In genomic region chr7:81514546-81514945, GRCh38 we compare ENCODE assay signal across 18 cellular contexts.
DNase-seq lines count a peak whose midpoint lies in the region; ATAC-seq, FAIRE-seq and TF ChIP-seq lines count a peak whose summit lies in the region.
"Had no signal": no experiment of that assay in that cellular context is flagged by ENCODE, and none has a peak within 500 bp of the region (broad histone marks: within the 10 kb centered on the region; RNA-seq: fewer than 3 reads in every experiment).

No MANE protein-coding gene starts in this region.

- H2AK5ac ChIP-seq in IMR-90 (ENCODE audit: low read depth, low read length), result no peak overlapping the region

- POLR2A ChIA-PET in IMR-90 (lab: Charles Lee; ENCODE audit: unreplicated experiment), result no interaction called here

- H3K9me3 ChIP-seq in IMR-90 (ENCODE audit: control insufficient read depth, insufficient read depth, low read length), result no peaks in the 10 kb centered on the region; the same call in 1 of the 2 replicates
- H3K9me3 ChIP-seq: BE2C, HAP-1 had no signal

- H3K23ac ChIP-seq in IMR-90 (ENCODE audit: low read depth, low read length), result peak overlapping the region; percentile 19; the same call in 1 of the 2 replicates

- dilution Hi-C loops in IMR-90 (cut with HindIII; ENCODE audit: low sequenced_read_pairs, unreplicated experiment), result no loop called here

- no peak overlapping the region for H3K4me2 ChIP-seq in IMR-90 (ENCODE audit: low read depth, low read length)

- H3K18ac ChIP-seq in IMR-90 (ENCODE audit: low read depth, low read length), result peak overlapping the region; percentile 99; the same call in 1 of the 2 replicates

- H3K4me3 ChIP-seq in IMR-90 (ENCODE audit: insufficient read depth, low read depth, low read length), result no peak overlapping the region
- H3K4me3 ChIP-seq: GM12878, HAP-1 had no signal

- no peak overlapping the region for H2AK9ac ChIP-seq in IMR-90 (replicated peaks; ENCODE audit: low read depth, low read length, poor library complexity)

- intact Hi-C loops in IMR-90 (cut with micrococcal nuclease), result no loop called here

- no peaks in the 10 kb centered on the region for H3K27me3 ChIP-seq in IMR-90 (ENCODE audit: control insufficient read depth, insufficient read depth, low read length)
- H3K27me3 ChIP-seq: BE2C had no signal

- no peak for FAIRE-seq in HTR-8/SVneo (lab: Jason Lieb, UNC)
- FAIRE-seq: A204.1, GM12878 had no signal

- TF ChIP-seq CTCF in IMR-90 (conservative IDR thresholded peaks at IDR 0.05; ENCODE audit: low read depth, low read length), result no peak

- peak overlapping the region; percentile 73; the same call in 1 of the 2 replicates for H3K14ac ChIP-seq in IMR-90 (replicated peaks; ENCODE audit: low read depth, low read length)

- DNase-seq in IMR-90, result peak; percentile 31
- peak; percentile 50 for DNase-seq in RKO (ENCODE audit: low spot score)
- peak; percentile 68 for DNase-seq in iris pigment epithelial cell (ENCODE audit: low read depth)
- DNase-seq in NCI-H1092 treated with DMSO at 0.1 percent for 48 hours (lab: John Stamatoyannopoulos, UW), result no peak
- DNase-seq in HTR-8/SVneo (ENCODE audit: insufficient read length, low spot score), result no peak
- DNase-seq in C1 segment of cervical spinal cord (lab: John Stamatoyannopoulos, UW), result no peak
- DNase-seq: ACHN; BE2C; Calu3; CD8-positive, alpha-beta T cell; DMS79 treated with DMSO at 0.1 percent for 48 hours; EL; KBM-7 had no signal

- peak; percentile 78 for ATAC-seq in IMR-90 (ENCODE audit: low read depth)
- ATAC-seq in HG03565 (IDR thresholded peaks at IDR 0.05; ENCODE audit: unreplicated experiment), result no peak
- ATAC-seq: CD8-positive, alpha-beta T cell; GM12878 had no signal

- H2BK20ac ChIP-seq in IMR-90 (ENCODE audit: low read depth, low read length), result peak overlapping the region; percentile 67

- H3K79me1 ChIP-seq in IMR-90 (ENCODE audit: low read depth in 1 of 2, low read length in 2 of 2), result no peaks in the 10 kb centered on the region

- H4K20me1 ChIP-seq in IMR-90 (ENCODE audit: insufficient read depth, low read length), result no peaks in the 10 kb centered on the region

- no CpG with 5 or more reads among the region's 3 CpGs for WGBS in IMR-90 (ENCODE audit: extremely low coverage in 2 of 2, insufficient read length in 1 of 2), 2 experiments

- H3K56ac ChIP-seq in IMR-90 (ENCODE audit: extremely low read depth, insufficient read depth, low read length), result no peak overlapping the region

- TF ChIP-seq RAD21 in IMR-90 (IDR thresholded peaks at IDR 0.05; ENCODE audit: low read length), result no peak

- peak overlapping the region; percentile 91 for H2BK5ac ChIP-seq in IMR-90 (ENCODE audit: low read depth, low read length, poor library complexity, severe bottlenecking)

- no peak overlapping the region; the same call in 2 of the 3 replicates for H2BK15ac ChIP-seq in IMR-90 (ENCODE audit: low read depth, low read length)

- no TSS peak for BruUV-seq in IMR-90 (replicated peaks; lab: Mats Ljungman, UMichigan)

- no peak for TF ChIP-seq POLR2A in IMR-90 (IDR thresholded peaks at IDR 0.05; ENCODE audit: low read depth, low read length)

- peaks cover 4% of the 10 kb centered on the region; the same call in 1 of the 2 replicates for H3K4me1 ChIP-seq in IMR-90 (ENCODE audit: control insufficient read depth, insufficient read depth, low read length)
- H3K4me1 ChIP-seq: BE2C, HAP-1 had no signal

- no peak overlapping the region for H3K27ac ChIP-seq in IMR-90 (ENCODE audit: insufficient read depth, low read length)
- H3K27ac ChIP-seq: HL-60 had no signal

- peak overlapping the region; percentile 83; the same call in 1 of the 2 replicates for H4K5ac ChIP-seq in IMR-90 (ENCODE audit: low read depth, low read length)

- peak overlapping the region; percentile 79 for H4K91ac ChIP-seq in IMR-90 (ENCODE audit: insufficient read depth, low read depth, low read length)

- no peak overlapping the region for H3K9ac ChIP-seq in IMR-90 (ENCODE audit: low read depth, low read length)

- H3K4ac ChIP-seq in IMR-90 (ENCODE audit: low read depth, low read length), result peak overlapping the region; percentile 60; the same call in 1 of the 2 replicates

- peak overlapping the region; percentile 95 for H2BK120ac ChIP-seq in IMR-90 (ENCODE audit: low read depth, low read length)

- H3K36me3 ChIP-seq in IMR-90 (ENCODE audit: control insufficient read depth, insufficient read depth, low read length), result no peaks in the 10 kb centered on the region
- H3K36me3 ChIP-seq: BE2C, HAP-1 had no signal

- CTCF ChIA-PET in IMR-90 (lab: Yijun Ruan, JAX), result interaction anchor here (0.6 kb wide), 1 partner anchor 230 kb away, joined by 3 read pairs; no protein-coding TSS in a partner anchor

- no peaks in the 10 kb centered on the region for H3K9me1 ChIP-seq in IMR-90 (ENCODE audit: insufficient read depth, low read length)

- peak overlapping the region in 1 of 2 experiments; percentile 73; a peak in 2 of 4 replicates for H4K8ac ChIP-seq in IMR-90 (ENCODE audit: low read depth in 2 of 2, low read length in 2 of 2)

- in situ Hi-C loops in IMR-90 (cut with MboI; ENCODE audit: low sequenced_read_pairs), result no loop called here

- H2AFZ ChIP-seq in IMR-90 (replicated peaks; ENCODE audit: low read length, poor library complexity), result no peak overlapping the region

TF ChIP-seq in IMR-90, 13 proteins besides CTCF, POLR2A, EP300 and RAD21:
- TF ChIP-seq MAFK (IDR thresholded peaks at IDR 0.05; ENCODE audit: low read depth, low read length) (no peak), MAZ (IDR thresholded peaks at IDR 0.05; ENCODE audit: borderline replicate concordance, low read depth, low read length) (no peak), CHD1 (IDR thresholded peaks at IDR 0.05; ENCODE audit: low read depth, low read length) (no peak), RFX5 (IDR thresholded peaks at IDR 0.05; ENCODE audit: low read depth, low read length) (no peak), SMC3 (IDR thresholded peaks at IDR 0.05; ENCODE audit: low read depth, low read length) (no peak), NFE2L2 (IDR thresholded peaks at IDR 0.05; ENCODE audit: low read depth, low read length) (no peak), MXI1 (IDR thresholded peaks at IDR 0.05; ENCODE audit: borderline replicate concordance, low read depth, low read length) (no peak), RCOR1 (IDR thresholded peaks at IDR 0.05; ENCODE audit: insufficient replicate concordance, low read length) (no peak), CEBPB (IDR thresholded peaks at IDR 0.05; ENCODE audit: low read depth, low read length) (no peak), BHLHE40 (IDR thresholded peaks at IDR 0.05; ENCODE audit: low read depth, low read length) (no peak), FOS (IDR thresholded peaks at IDR 0.05; ENCODE audit: low read depth, low read length) (no peak)
- TF ChIP-seq, protein P1, sequence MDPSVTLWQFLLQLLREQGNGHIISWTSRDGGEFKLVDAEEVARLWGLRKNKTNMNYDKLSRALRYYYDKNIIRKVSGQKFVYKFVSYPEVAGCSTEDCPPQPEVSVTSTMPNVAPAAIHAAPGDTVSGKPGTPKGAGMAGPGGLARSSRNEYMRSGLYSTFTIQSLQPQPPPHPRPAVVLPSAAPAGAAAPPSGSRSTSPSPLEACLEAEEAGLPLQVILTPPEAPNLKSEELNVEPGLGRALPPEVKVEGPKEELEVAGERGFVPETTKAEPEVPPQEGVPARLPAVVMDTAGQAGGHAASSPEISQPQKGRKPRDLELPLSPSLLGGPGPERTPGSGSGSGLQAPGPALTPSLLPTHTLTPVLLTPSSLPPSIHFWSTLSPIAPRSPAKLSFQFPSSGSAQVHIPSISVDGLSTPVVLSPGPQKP (IDR thresholded peaks at IDR 0.05; ENCODE audit: borderline replicate concordance, low read depth, low read length), result no peak
- TF ChIP-seq, protein P2, sequence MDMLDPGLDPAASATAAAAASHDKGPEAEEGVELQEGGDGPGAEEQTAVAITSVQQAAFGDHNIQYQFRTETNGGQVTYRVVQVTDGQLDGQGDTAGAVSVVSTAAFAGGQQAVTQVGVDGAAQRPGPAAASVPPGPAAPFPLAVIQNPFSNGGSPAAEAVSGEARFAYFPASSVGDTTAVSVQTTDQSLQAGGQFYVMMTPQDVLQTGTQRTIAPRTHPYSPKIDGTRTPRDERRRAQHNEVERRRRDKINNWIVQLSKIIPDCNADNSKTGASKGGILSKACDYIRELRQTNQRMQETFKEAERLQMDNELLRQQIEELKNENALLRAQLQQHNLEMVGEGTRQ (IDR thresholded peaks at IDR 0.05; ENCODE audit: low read depth, low read length), result no peak

Comparison
In these comparisons a context has a peak if more than half of its experiments do, and no peak if none do; other contexts are left out.
1. DNase-seq: peak in IMR-90 (single experiment), RKO (single experiment) and iris pigment epithelial cell (single experiment); none in NCI-H1092 treated with DMSO at 0.1 percent for 48 hours (single experiment), HTR-8/SVneo (single experiment) and C1 segment of cervical spinal cord (0 of 14).